13 cellular contexts compared by ENCODE assay signal in the genomic region with DNA sequence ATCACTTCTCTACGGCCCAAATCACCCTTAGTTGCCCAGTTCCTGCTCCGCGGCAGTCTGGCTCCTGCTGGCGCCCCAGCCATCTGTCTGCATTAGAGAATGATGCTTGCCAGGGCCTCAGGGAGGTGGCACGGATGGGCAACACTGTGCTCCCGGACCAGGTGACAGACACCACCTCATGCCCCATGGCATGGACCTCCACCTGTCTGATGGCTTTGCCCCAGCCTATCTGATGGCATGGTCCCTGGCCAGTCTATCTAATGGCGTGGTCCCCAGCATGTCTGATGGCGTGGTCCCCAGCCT. TPM values are rescaled to one million over a fixed set of nuclear protein-coding genes. Genes with fewer than 3 reads are reported as not detected.
A peak's percentile ranks its signal among the peaks of the same experiment; 100 is the strongest.
DNase-seq lines count a peak whose midpoint lies in the region; ATAC-seq and TF ChIP-seq lines count a peak whose summit lies in the region.
"Had no signal": no experiment of that assay in that cellular context is flagged by ENCODE, and none has a peak within 500 bp of the region (broad histone marks: within the 10 kb centered on the region; RNA-seq: fewer than 3 reads in every experiment).

No MANE protein-coding gene starts in this region.

- H3K36me3 ChIP-seq in KMS-11 (ENCODE audit: insufficient read depth) (no peaks in the 10 kb centered on the region), esophagus squamous epithelium (no peaks in the 10 kb centered on the region)
- H3K36me3 ChIP-seq: suprapubic skin had no signal

- no peak for TF ChIP-seq POLR2A in esophagus squamous epithelium (IDR thresholded peaks at IDR 0.05)

- no peak overlapping the region for H3K27ac ChIP-seq in KMS-11
- no peak overlapping the region for H3K27ac ChIP-seq in esophagus squamous epithelium
- H3K27ac ChIP-seq: suprapubic skin had no signal

- no peak for ATAC-seq in natural killer cell treated with Interleukin-12 subunit alpha and Interleukin-12 subunit beta and Interleukin-15 and Interleukin-18, amount 100 ng/mL, for 72 hours
- no peak for ATAC-seq in HG02798 (IDR thresholded peaks at IDR 0.05; ENCODE audit: poor library complexity, unreplicated experiment)

- H3K79me2 ChIP-seq in KMS-11 (ENCODE audit: insufficient read depth, low read depth) = no peaks in the 10 kb centered on the region

- no peak for DNase-seq in T-helper 2 cell treated with Interferon-gamma antibody and Interleukin-4, amounts not matched to agents 5 μg/mL and 100 μg/mL, for 36 hours (ENCODE audit: low spot score)
- no peak for DNase-seq in T-helper 2 cell
- DNase-seq in activated T-helper 1 cell treated with anti-CD3 and anti-CD28 coated beads, Interleukin-12 subunit alpha, Interleukin-12 subunit beta, Interleukin-2, Interleukin-4 antibody, amounts not matched to agents 30 ng/mL and 10 ng/mL and 1 ng/mL, durations not matched to agents 14 hours and 24 hours and 36 hours (ENCODE audit: low spot score) = no peak
- DNase-seq in natural killer cell treated with Interleukin-12 subunit alpha and Interleukin-12 subunit beta and Interleukin-15 and Interleukin-18, amount 100 ng/mL, for 72 hours (ENCODE audit: low spot score) = no peak
- DNase-seq in esophagus squamous epithelium (lab: John Stamatoyannopoulos, UW) = no peak
- DNase-seq in cortex of kidney (lab: John Stamatoyannopoulos, UW) = no peak
- DNase-seq: anterior cingulate cortex, NCI-H1048, T1000 had no signal

- H3K4me2 ChIP-seq in KMS-11 = no peak overlapping the region; the same call in 1 of the 2 replicates

- H3K9ac ChIP-seq in KMS-11 = no peak overlapping the region

- WGBS in esophagus squamous epithelium, 2 donors = 92 to 100% methylated on average over 1 to 7 of the region's 8 CpGs

- H3K4me1 Mint-ChIP-seq in T-helper 2 cell treated with Interferon-gamma antibody and Interleukin-4, amounts not matched to agents 5 μg/mL and 100 μg/mL, for 36 hours (ENCODE audit: low read depth) = peaks cover 40% of the 10 kb centered on the region
- peaks cover 36% of the 10 kb centered on the region for H3K4me1 Mint-ChIP-seq in activated T-helper 1 cell treated with anti-CD3 and anti-CD28 coated beads, Interleukin-12 subunit alpha, Interleukin-12 subunit beta, Interleukin-2, Interleukin-4 antibody, amounts not matched to agents 30 ng/mL and 10 ng/mL and 1 ng/mL, durations not matched to agents 14 hours and 24 hours and 36 hours (ENCODE audit: low read depth)
- peaks cover 9% of the 10 kb centered on the region in 2 donors for H3K4me1 Mint-ChIP-seq in natural killer cell treated with Interleukin-12 subunit alpha and Interleukin-12 subunit beta and Interleukin-15 and Interleukin-18, amount 100 ng/mL, for 72 hours (ENCODE audit: low read depth in 2 of 2)

- H3K27ac Mint-ChIP-seq in T-helper 2 cell treated with Interferon-gamma antibody and Interleukin-4, amounts not matched to agents 5 μg/mL and 100 μg/mL, for 36 hours = peak overlapping the region; percentile 86
- H3K27ac Mint-ChIP-seq in activated T-helper 1 cell treated with anti-CD3 and anti-CD28 coated beads, Interleukin-12 subunit alpha, Interleukin-12 subunit beta, Interleukin-2, Interleukin-4 antibody, amounts not matched to agents 30 ng/mL and 10 ng/mL and 1 ng/mL, durations not matched to agents 14 hours and 24 hours and 36 hours = peak overlapping the region; percentile 91
- H3K27ac Mint-ChIP-seq in natural killer cell treated with Interleukin-12 subunit alpha and Interleukin-12 subunit beta and Interleukin-15 and Interleukin-18, amount 100 ng/mL, for 72 hours = peak overlapping the region; percentile 92
- H3K27ac Mint-ChIP-seq: dendritic cell treated with granulocyte-macrophage colony-stimulating factor and Interleukin-4, amounts not matched to agents 40 ng/mL and 50 ng/mL, for 4 days had no signal

- H3K9me3 Mint-ChIP-seq in T-helper 2 cell treated with Interferon-gamma antibody and Interleukin-4, amounts not matched to agents 5 μg/mL and 100 μg/mL, for 36 hours = no peaks in the 10 kb centered on the region
- H3K9me3 Mint-ChIP-seq in activated T-helper 1 cell treated with anti-CD3 and anti-CD28 coated beads, Interleukin-12 subunit alpha, Interleukin-12 subunit beta, Interleukin-2, Interleukin-4 antibody, amounts not matched to agents 30 ng/mL and 10 ng/mL and 1 ng/mL, durations not matched to agents 14 hours and 24 hours and 36 hours = no peaks in the 10 kb centered on the region
- H3K9me3 Mint-ChIP-seq in natural killer cell treated with Interleukin-12 subunit alpha and Interleukin-12 subunit beta and Interleukin-15 and Interleukin-18, amount 100 ng/mL, for 72 hours = no peaks in the 10 kb centered on the region

- H3K27me3 Mint-ChIP-seq in T-helper 2 cell treated with Interferon-gamma antibody and Interleukin-4, amounts not matched to agents 5 μg/mL and 100 μg/mL, for 36 hours (ENCODE audit: low read depth) = no peaks in the 10 kb centered on the region
- H3K27me3 Mint-ChIP-seq in activated T-helper 1 cell treated with anti-CD3 and anti-CD28 coated beads, Interleukin-12 subunit alpha, Interleukin-12 subunit beta, Interleukin-2, Interleukin-4 antibody, amounts not matched to agents 30 ng/mL and 10 ng/mL and 1 ng/mL, durations not matched to agents 14 hours and 24 hours and 36 hours (ENCODE audit: insufficient read depth) = peaks cover 5% of the 10 kb centered on the region
- H3K27me3 Mint-ChIP-seq in natural killer cell treated with Interleukin-12 subunit alpha and Interleukin-12 subunit beta and Interleukin-15 and Interleukin-18, amount 100 ng/mL, for 72 hours = peaks cover 0 to 2% of the 10 kb centered on the region in 2 donors

- peak overlapping the region; percentile 56 for H2AFZ ChIP-seq in KMS-11 (ENCODE audit: low read depth)

- H3K27me3 ChIP-seq in KMS-11 (ENCODE audit: insufficient read depth, low read depth) = peaks cover 90% of the 10 kb centered on the region
- peaks cover 0 to 89% (median 2%) of the 10 kb centered on the region in 4 donors for H3K27me3 ChIP-seq in esophagus squamous epithelium

- H3K4me3 Mint-ChIP-seq in T-helper 2 cell treated with Interferon-gamma antibody and Interleukin-4, amounts not matched to agents 5 μg/mL and 100 μg/mL, for 36 hours = no peak overlapping the region
- H3K4me3 Mint-ChIP-seq in activated T-helper 1 cell treated with anti-CD3 and anti-CD28 coated beads, Interleukin-12 subunit alpha, Interleukin-12 subunit beta, Interleukin-2, Interleukin-4 antibody, amounts not matched to agents 30 ng/mL and 10 ng/mL and 1 ng/mL, durations not matched to agents 14 hours and 24 hours and 36 hours = no peak overlapping the region
- H3K4me3 Mint-ChIP-seq in natural killer cell treated with Interleukin-12 subunit alpha and Interleukin-12 subunit beta and Interleukin-15 and Interleukin-18, amount 100 ng/mL, for 72 hours = peak overlapping the region; percentile 76
- H3K4me3 Mint-ChIP-seq: dendritic cell treated with granulocyte-macrophage colony-stimulating factor and Interleukin-4, amounts not matched to agents 40 ng/mL and 50 ng/mL, for 4 days had no signal

- H3K4me1 ChIP-seq in KMS-11 (ENCODE audit: low read depth, poor library complexity, severe bottlenecking) (no peaks in the 10 kb centered on the region), esophagus squamous epithelium (peaks cover 3 to 35% (median 22%) of the 10 kb centered on the region in 3 donors)

- no peaks in the 10 kb centered on the region for H3K9me3 ChIP-seq in esophagus squamous epithelium
- H3K9me3 ChIP-seq: suprapubic skin had no signal

- H4K20me1 ChIP-seq in KMS-11 (ENCODE audit: insufficient read depth) = no peaks in the 10 kb centered on the region

- H3K4me3 ChIP-seq in KMS-11 (IDR thresholded peaks at IDR 0.05; ENCODE audit: insufficient read depth, low read depth, low read length) (no peak overlapping the region), esophagus squamous epithelium (no peak overlapping the region)
- H3K4me3 ChIP-seq: suprapubic skin had no signal

- TF ChIP-seq CTCF in KMS-11 (conservative IDR thresholded peaks at IDR 0.05; ENCODE audit: low read depth, low read length) (no peak), esophagus squamous epithelium (IDR thresholded peaks at IDR 0.05) (no peak)

- H3K36me3 Mint-ChIP-seq in T-helper 2 cell treated with Interferon-gamma antibody and Interleukin-4, amounts not matched to agents 5 μg/mL and 100 μg/mL, for 36 hours (ENCODE audit: low read depth) = no peaks in the 10 kb centered on the region
- no peaks in the 10 kb centered on the region for H3K36me3 Mint-ChIP-seq in activated T-helper 1 cell treated with anti-CD3 and anti-CD28 coated beads, Interleukin-12 subunit alpha, Interleukin-12 subunit beta, Interleukin-2, Interleukin-4 antibody, amounts not matched to agents 30 ng/mL and 10 ng/mL and 1 ng/mL, durations not matched to agents 14 hours and 24 hours and 36 hours (ENCODE audit: low read depth)
- no peaks in the 10 kb centered on the region for H3K36me3 Mint-ChIP-seq in natural killer cell treated with Interleukin-12 subunit alpha and Interleukin-12 subunit beta and Interleukin-15 and Interleukin-18, amount 100 ng/mL, for 72 hours

- intact Hi-C loops in activated T-helper 1 cell treated with anti-CD3 and anti-CD28 coated beads, Interleukin-12 subunit alpha, Interleukin-12 subunit beta, Interleukin-2, Interleukin-4 antibody, amounts not matched to agents 30 ng/mL and 10 ng/mL and 1 ng/mL, durations not matched to agents 14 hours and 24 hours and 36 hours (cut with micrococcal nuclease) = no loop called here
- intact Hi-C loops in esophagus squamous epithelium (cut with DNase I) = no loop called here

RNA-seq across cellular contexts. Expression of gene MRGBP, which starts 18.8 kb away (rescaled TPM):
- 17.8 and 19.5 TPM in 2 replicates for total RNA-seq in activated T-helper 1 cell treated with anti-CD3 and anti-CD28 coated beads, Interleukin-12 subunit alpha, Interleukin-12 subunit beta, Interleukin-2, Interleukin-4 antibody, amounts not matched to agents 30 ng/mL and 10 ng/mL and 1 ng/mL, durations not matched to agents 14 hours and 24 hours and 36 hours
- 10 to 100 TPM; 14.4 to 19.3 TPM for total RNA-seq in natural killer cell treated with Interleukin-12 subunit alpha and Interleukin-12 subunit beta and Interleukin-15 and Interleukin-18, amount 100 ng/mL, for 72 hours
- total RNA-seq in esophagus squamous epithelium = 10 to 100 TPM in 1 of 4 donors, 1 to 10 TPM in 3; 5.7 to 10.1 (median 9.8) TPM

RNA-seq across cellular contexts. Expression of gene OGFR, which starts 27.2 kb away (rescaled TPM):
- total RNA-seq in activated T-helper 1 cell treated with anti-CD3 and anti-CD28 coated beads, Interleukin-12 subunit alpha, Interleukin-12 subunit beta, Interleukin-2, Interleukin-4 antibody, amounts not matched to agents 30 ng/mL and 10 ng/mL and 1 ng/mL, durations not matched to agents 14 hours and 24 hours and 36 hours = 51.2 and 56.4 TPM in 2 replicates
- total RNA-seq in natural killer cell treated with Interleukin-12 subunit alpha and Interleukin-12 subunit beta and Interleukin-15 and Interleukin-18, amount 100 ng/mL, for 72 hours = 10 to 100 TPM; 75.9 to 88.7 TPM
- 10 to 100 TPM; 19.1 to 41.4 (median 27.3) TPM for total RNA-seq in esophagus squamous epithelium

RNA-seq across cellular contexts. Expression of gene COL9A3, which starts 39.4 kb away (rescaled TPM):
- not detected in 2 replicates for total RNA-seq in activated T-helper 1 cell treated with anti-CD3 and anti-CD28 coated beads, Interleukin-12 subunit alpha, Interleukin-12 subunit beta, Interleukin-2, Interleukin-4 antibody, amounts not matched to agents 30 ng/mL and 10 ng/mL and 1 ng/mL, durations not matched to agents 14 hours and 24 hours and 36 hours
- not detected for total RNA-seq in natural killer cell treated with Interleukin-12 subunit alpha and Interleukin-12 subunit beta and Interleukin-15 and Interleukin-18, amount 100 ng/mL, for 72 hours
- total RNA-seq in esophagus squamous epithelium = 1 to 10 TPM in 2 of 4 donors, not detected in 2; 2.2 to 2.3 TPM
